6 cellular contexts compared by ENCODE assay signal in the genomic region with DNA sequence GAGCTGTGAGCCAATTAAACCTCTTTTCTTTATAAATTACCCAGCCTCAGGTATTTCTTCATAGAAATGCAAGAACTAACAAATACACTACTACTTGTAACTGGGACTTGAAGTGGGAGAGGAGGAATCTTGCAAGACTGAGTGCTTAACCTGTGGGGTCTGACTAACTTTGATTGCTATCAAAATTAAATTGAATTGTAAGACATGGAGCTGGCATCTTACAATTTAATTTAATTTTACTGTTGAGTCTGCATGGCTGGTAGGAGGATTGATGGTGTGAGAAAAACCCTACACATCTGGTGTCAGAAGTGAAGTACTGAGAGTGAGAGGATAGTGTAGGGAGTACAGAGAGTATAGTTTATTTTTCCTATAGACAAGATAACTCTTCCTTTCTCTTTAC.
"Had no signal": no experiment of that assay in that cellular context is flagged by ENCODE, and none has a peak within 500 bp of the region (broad histone marks: within the 10 kb centered on the region; RNA-seq: fewer than 3 reads in every experiment).

No MANE protein-coding gene starts in this region.

- H3K27ac ChIP-seq: HL-60 had no signal

- ATAC-seq: HepG2, K562 had no signal

- H3K4me3 ChIP-seq: K562 had no signal

- DNase-seq: IMR-90, KBM-7, KG1 had no signal
